ENCODE assay signal across 1 cellular context in genomic region chr17:68048996-68049395, GRCh38.
TF ChIP-seq lines count a peak whose summit lies in the region.

No MANE protein-coding gene starts in this region.

TF ChIP-seq in SK-N-SH, 30 proteins besides CTCF, POLR2A, EP300 and RAD21:
- TF ChIP-seq REST (IDR thresholded peaks at IDR 0.05; ENCODE audit: low read depth, low read length) (no peak), NFIC (IDR thresholded peaks at IDR 0.05; ENCODE audit: borderline replicate concordance) (no peak), CHD2 (IDR thresholded peaks at IDR 0.05; ENCODE audit: low read length, partially characterized antibody) (no peak), ELF1 (IDR thresholded peaks at IDR 0.05) (no peak), USF1 (IDR thresholded peaks at IDR 0.05; ENCODE audit: borderline replicate concordance, low read depth) (no peak)
